Comparison of ENCODE assay signal across 14 cellular contexts in genomic region chr2:28160986-28161425, GRCh38.
A peak's percentile ranks its signal among the peaks of the same experiment; 100 is the strongest.
DNase-seq lines count a peak whose midpoint lies in the region; ATAC-seq, FAIRE-seq and TF ChIP-seq lines count a peak whose summit lies in the region.
"Had no signal": no experiment of that assay in that cellular context is flagged by ENCODE, and none has a peak within 500 bp of the region (broad histone marks: within the 10 kb centered on the region; RNA-seq: fewer than 3 reads in every experiment).

No MANE protein-coding gene starts in this region.

- dilution Hi-C loops in IMR-90 (cut with HindIII; ENCODE audit: low sequenced_read_pairs, unreplicated experiment) = no loop called here

- no peaks in the 10 kb centered on the region for H3K27me3 ChIP-seq in IMR-90 (ENCODE audit: control insufficient read depth, insufficient read depth, low read length)
- no peaks in the 10 kb centered on the region for H3K27me3 ChIP-seq in mesendoderm (ENCODE audit: insufficient read depth, low read length, poor library complexity)
- H3K27me3 ChIP-seq in dorsolateral prefrontal cortex = no peaks in the 10 kb centered on the region

- no peaks in the 10 kb centered on the region for H3K79me2 ChIP-seq in mesendoderm (ENCODE audit: control insufficient read depth, insufficient read depth, low read length)

- POLR2A ChIA-PET in A549 (lab: Yijun Ruan, JAX) (interaction anchor here (1.5 kb wide), 1 partner anchor 229 kb away, joined by 7 read pairs; no protein-coding TSS in a partner anchor), IMR-90 (lab: Charles Lee; ENCODE audit: unreplicated experiment) (no interaction called here)

- peak; percentile 78 for FAIRE-seq in A549 (lab: Jason Lieb, UNC)

- H3K27ac ChIP-seq in A549 (peak overlapping the region; percentile 66 to 92), IMR-90 (ENCODE audit: insufficient read depth, low read length) (0 out of 2 replicates have a peak overlapping the region, but pooled peaks have one; percentile 13), mesendoderm (ENCODE audit: low read depth, low read length) (no peak overlapping the region), dorsolateral prefrontal cortex (no peak overlapping the region), caudate nucleus (ENCODE audit: low read depth, low read length) (no peak overlapping the region)
- H3K27ac ChIP-seq: epithelial cell of prostate had no signal

- H3K23ac ChIP-seq in IMR-90 (ENCODE audit: low read depth, low read length) (0 out of 2 replicates have a peak overlapping the region, but pooled peaks have one; percentile 24), mesendoderm (ENCODE audit: low read length) (no peak overlapping the region)

- no peaks in the 10 kb centered on the region for H4K20me1 ChIP-seq in IMR-90 (ENCODE audit: insufficient read depth, low read length)

- H3K9ac ChIP-seq in IMR-90 (ENCODE audit: low read depth, low read length) = no peak overlapping the region
- H3K9ac ChIP-seq in mesendoderm (ENCODE audit: low read length) = no peak overlapping the region

- DNase-seq in A549 (ENCODE audit: low read depth in 1 of 2, low spot score in 1 of 2) (peak; percentile 29 to 77), IMR-90 (peak; percentile 63), chondrocyte (ENCODE audit: low spot score) (no peak), mesendoderm (peak; percentile 8), ecto neural progenitor cell (ENCODE audit: low spot score) (no peak), dorsolateral prefrontal cortex (no peak), caudate nucleus (lab: John Stamatoyannopoulos, UW) (no peak)
- DNase-seq: 8988T; activated CD8-positive, alpha-beta memory T cell treated with anti-CD3 and anti-CD28 coated beads, Interleukin-2, amount 50 U/mL, for 48 hours; anterior cingulate cortex; KBM-7 had no signal

- H2BK5ac ChIP-seq in IMR-90 (ENCODE audit: low read depth, low read length, poor library complexity, severe bottlenecking) = no peak overlapping the region
- no peak overlapping the region for H2BK5ac ChIP-seq in mesendoderm (ENCODE audit: low read length)

- CTCF ChIA-PET in A549 (lab: Yijun Ruan, JAX) = interaction anchor here (1.0 to 1.3 kb wide), 4 partner anchors 8 to 457 kb away, joined by 3 to 4 read pairs (median 4); no protein-coding TSS in a partner anchor
- CTCF ChIA-PET in IMR-90 (lab: Yijun Ruan, JAX) = no interaction called here

- peak overlapping the region in 1 of 2 experiments; percentile 63; a peak in 1 of 4 replicates for H4K8ac ChIP-seq in IMR-90 (ENCODE audit: low read depth in 2 of 2, low read length in 2 of 2)
- H4K8ac ChIP-seq in mesendoderm (ENCODE audit: low read depth, low read length) = no peak overlapping the region

- peak overlapping the region; percentile 65 for H3K27ac Mint-ChIP-seq in chondrocyte (ENCODE audit: unreplicated experiment)

- peaks cover 2% of the 10 kb centered on the region for H3K36me3 Mint-ChIP-seq in chondrocyte (ENCODE audit: low read depth)

- no peaks in the 10 kb centered on the region for H3K27me3 Mint-ChIP-seq in chondrocyte (ENCODE audit: low read depth)

- TF ChIP-seq POLR2A in A549 (IDR thresholded peaks at IDR 0.05; ENCODE audit: low read length) = no peak
- no peak for TF ChIP-seq POLR2A in IMR-90 (IDR thresholded peaks at IDR 0.05; ENCODE audit: low read depth, low read length)

- H3K4me1 ChIP-seq in A549 (peaks cover 34% of the 10 kb centered on the region), IMR-90 (ENCODE audit: control insufficient read depth, insufficient read depth, low read length) (peaks cover 13% of the 10 kb centered on the region), mesendoderm (ENCODE audit: control insufficient read depth, low read depth, low read length) (no peaks in the 10 kb centered on the region)

- 0 out of 2 replicates have a peak overlapping the region, but pooled peaks have one; percentile 63 for H3K14ac ChIP-seq in IMR-90 (replicated peaks; ENCODE audit: low read depth, low read length)

- no TSS peak for BruUV-seq in IMR-90 (replicated peaks; lab: Mats Ljungman, UMichigan)

- no peak overlapping the region for H2AK9ac ChIP-seq in IMR-90 (replicated peaks; ENCODE audit: low read depth, low read length, poor library complexity)

- peaks cover 7% of the 10 kb centered on the region; the same call in 1 of the 2 replicates for H3K9me1 ChIP-seq in IMR-90 (ENCODE audit: insufficient read depth, low read length)

- no peak overlapping the region for H2AFZ ChIP-seq in IMR-90 (replicated peaks; ENCODE audit: low read length, poor library complexity)

- H3K79me1 ChIP-seq in IMR-90 (ENCODE audit: low read depth in 1 of 2, low read length in 2 of 2) (peaks cover 0 to 9% of the 10 kb centered on the region in 2 experiments; a peak in 2 of 4 replicates), mesendoderm (ENCODE audit: low read length) (no peaks in the 10 kb centered on the region)

- H2BK15ac ChIP-seq in IMR-90 (ENCODE audit: low read depth, low read length) (peak overlapping the region; percentile 25; the same call in 1 of the 3 replicates), mesendoderm (replicated peaks; ENCODE audit: low read depth) (no peak overlapping the region)

- peak overlapping the region; percentile 43; the same call in 1 of the 2 replicates for H2BK120ac ChIP-seq in IMR-90 (ENCODE audit: low read depth, low read length)
- no peak overlapping the region for H2BK120ac ChIP-seq in mesendoderm (ENCODE audit: low read depth, low read length)

- ATAC-seq in A549 = peak; percentile 72 to 88
- peak; percentile 40 for ATAC-seq in IMR-90 (ENCODE audit: low read depth)
- ATAC-seq in HG03280 (IDR thresholded peaks at IDR 0.05; ENCODE audit: unreplicated experiment) = no peak

- H3K18ac ChIP-seq in IMR-90 (ENCODE audit: low read depth, low read length) (peak overlapping the region; percentile 57), mesendoderm (ENCODE audit: low read length) (no peak overlapping the region)

- H3K4me2 ChIP-seq in A549 = peak overlapping the region; percentile 11
- H3K4me2 ChIP-seq in IMR-90 (ENCODE audit: low read depth, low read length) = no peak overlapping the region
- no peak overlapping the region for H3K4me2 ChIP-seq in mesendoderm (ENCODE audit: low read length)

- H4K5ac ChIP-seq in IMR-90 (ENCODE audit: low read depth, low read length) = no peak overlapping the region
- H4K5ac ChIP-seq in mesendoderm (ENCODE audit: low read length) = no peak overlapping the region

- 39% methylated on average over 3 of the region's 3 CpGs for WGBS in A549 (ENCODE audit: missing lambda C conversion rate)
- WGBS in IMR-90 (ENCODE audit: extremely low coverage in 2 of 2, insufficient read length in 1 of 2), 2 experiments = no CpG with 5 or more reads among the region's 3 CpGs
- no CpG with 5 or more reads among the region's 3 CpGs for WGBS in mesendoderm (ENCODE audit: extremely low coverage, insufficient coverage, low lambda C conversion rate)

- no peak for TF ChIP-seq CTCF in A549 (IDR thresholded peaks at IDR 0.05)
- TF ChIP-seq CTCF in IMR-90 (conservative IDR thresholded peaks at IDR 0.05; ENCODE audit: low read depth, low read length) = no peak
- TF ChIP-seq CTCF in chondrocyte (IDR thresholded peaks at IDR 0.05) = no peak
- TF ChIP-seq CTCF in dorsolateral prefrontal cortex (IDR thresholded peaks at IDR 0.05 in 54 of 56, conservative IDR thresholded peaks at IDR 0.05 in 2 of 56; ENCODE audit: low read depth in 1 of 56, partially characterized antibody in 56 of 56) = no peak

- peaks cover 60% of the 10 kb centered on the region for H3K4me1 Mint-ChIP-seq in chondrocyte (ENCODE audit: low read depth)

- no peak overlapping the region for H3K4me3 Mint-ChIP-seq in chondrocyte (ENCODE audit: unreplicated experiment)

- intact Hi-C loops in IMR-90 (cut with micrococcal nuclease) = loop anchor here (10.0 kb wide), 1 partner anchor 234 kb away; the partner anchor contains the start of gene FOSL2
- intact Hi-C loops in dorsolateral prefrontal cortex (cut with DNase I) = loop anchor here in 1 of 2 donors (10.0 kb wide), 1 partner anchor 234 kb away; the partner anchor contains the start of gene FOSL2

- H3K9me3 ChIP-seq in A549 (peaks cover 12% of the 10 kb centered on the region; the same call in 2 of the 3 replicates), IMR-90 (ENCODE audit: control insufficient read depth, insufficient read depth, low read length) (0 out of 2 replicates have a peak, but pooled peaks cover under 1% of the 10 kb centered on the region)

- peak overlapping the region; percentile 53 for H4K91ac ChIP-seq in IMR-90 (ENCODE audit: insufficient read depth, low read depth, low read length)

- peak overlapping the region; percentile 55 for H3K4ac ChIP-seq in IMR-90 (ENCODE audit: low read depth, low read length)
- H3K4ac ChIP-seq in mesendoderm (ENCODE audit: low read depth, low read length) = no peak overlapping the region

- TF ChIP-seq RAD21 in A549 (conservative IDR thresholded peaks at IDR 0.05 in 1 of 2, IDR thresholded peaks at IDR 0.05 in 1 of 2) = peak; percentile 12 to 53; a peak in 3 of 5 replicates
- no peak for TF ChIP-seq RAD21 in IMR-90 (IDR thresholded peaks at IDR 0.05; ENCODE audit: low read length)

- H3K4me3 ChIP-seq in A549 (no peak overlapping the region), IMR-90 (ENCODE audit: insufficient read depth, low read depth, low read length) (no peak overlapping the region), mesendoderm (ENCODE audit: low read length) (no peak overlapping the region), dorsolateral prefrontal cortex (no peak overlapping the region)
- H3K4me3 ChIP-seq: lung had no signal

- H3K9me3 Mint-ChIP-seq in chondrocyte (ENCODE audit: low read depth) = peaks cover 9% of the 10 kb centered on the region

- H3K36me3 ChIP-seq in IMR-90 (ENCODE audit: control insufficient read depth, insufficient read depth, low read length) (no peaks in the 10 kb centered on the region), mesendoderm (ENCODE audit: control insufficient read depth, insufficient read depth, low read length) (no peaks in the 10 kb centered on the region)

- in situ Hi-C loops in IMR-90 (cut with MboI; ENCODE audit: low sequenced_read_pairs) = no loop called here

- H3K56ac ChIP-seq in IMR-90 (ENCODE audit: extremely low read depth, insufficient read depth, low read length) = no peak overlapping the region
- H3K56ac ChIP-seq in mesendoderm (ENCODE audit: low read length) = no peak overlapping the region

- TF ChIP-seq EP300 in A549 (IDR thresholded peaks at IDR 0.05) = peak; percentile 78 to 97; a peak in 3 of 5 replicates

- peak overlapping the region; percentile 29; the same call in 1 of the 2 replicates for H2BK20ac ChIP-seq in IMR-90 (ENCODE audit: low read depth, low read length)

- no peak overlapping the region; the same call in 1 of the 2 replicates for H2AK5ac ChIP-seq in IMR-90 (ENCODE audit: low read depth, low read length)
- no peak overlapping the region for H2AK5ac ChIP-seq in mesendoderm (ENCODE audit: low read length)

TF ChIP-seq in A549, 52 proteins besides CTCF, POLR2A, EP300 and RAD21 (continues in another document):
- TF ChIP-seq JUN (IDR thresholded peaks at IDR 0.05) (peak; percentile 39 to 94; a peak in 3 of 5 replicates), RNF2 (IDR thresholded peaks at IDR 0.05; ENCODE audit: borderline replicate concordance, low read depth) (no peak), BHLHE40 (IDR thresholded peaks at IDR 0.05; ENCODE audit: low read depth, low read length) (no peak)

TF ChIP-seq in IMR-90, 13 proteins besides CTCF, POLR2A, EP300 and RAD21 (continues in another document):
- TF ChIP-seq CEBPB (IDR thresholded peaks at IDR 0.05; ENCODE audit: low read depth, low read length) (peak; percentile 62; the same call in 1 of the 2 replicates), MXI1 (IDR thresholded peaks at IDR 0.05; ENCODE audit: borderline replicate concordance, low read depth, low read length) (no peak)

Comparison
In these comparisons a context has a peak if more than half of its experiments do, and no peak if none do; other contexts are left out.
1. DNase-seq: peak in A549 (2 of 2), IMR-90 (single experiment) and mesendoderm (single experiment); none in chondrocyte (single experiment), ecto neural progenitor cell (single experiment), dorsolateral prefrontal cortex (0 of 10) and caudate nucleus (0 of 61).
2. H3K27ac ChIP-seq: peak in A549 (2 of 2) and IMR-90 (single experiment); none in mesendoderm (single experiment), dorsolateral prefrontal cortex (0 of 59) and caudate nucleus (single experiment).